ENCODE assay signal across 8 cellular contexts in genomic region chrX:154486052-154486395, GRCh38. TPM values are rescaled to one million over a fixed set of nuclear protein-coding genes. Genes with fewer than 3 reads are reported as not detected.
DNase-seq lines count a peak whose midpoint lies in the region; TF ChIP-seq lines count a peak whose summit lies in the region.

No MANE protein-coding gene starts in this region.

- H3K9me3 Mint-ChIP-seq in CD4-positive, alpha-beta memory T cell: no peaks in the 10 kb centered on the region
- no peaks in the 10 kb centered on the region for H3K9me3 Mint-ChIP-seq in immature natural killer cell

- peak overlapping the region; percentile 85 for H3K4me2 ChIP-seq in Loucy (ENCODE audit: low read depth, low read length, poor library complexity, severe bottlenecking)

- no peak for TF ChIP-seq CTCF in Loucy (conservative IDR thresholded peaks at IDR 0.05; ENCODE audit: low read length)
- no peak for TF ChIP-seq CTCF in ascending aorta (IDR thresholded peaks at IDR 0.05)
- no peak for TF ChIP-seq CTCF in GM13976 (IDR thresholded peaks at IDR 0.05; ENCODE audit: borderline replicate concordance, control extremely low read depth, extremely low read depth, insufficient read depth, missing control alignments)

- no peaks in the 10 kb centered on the region for H3K9me3 ChIP-seq in CD4-positive, alpha-beta memory T cell (ENCODE audit: control insufficient read depth in 1 of 2, low read length in 2 of 2)
- no peaks in the 10 kb centered on the region for H3K9me3 ChIP-seq in Loucy (ENCODE audit: insufficient read depth, low read depth, low read length)
- H3K9me3 ChIP-seq in ascending aorta: no peaks in the 10 kb centered on the region

- H4K20me1 ChIP-seq in Loucy (ENCODE audit: insufficient read depth, low read length, poor library complexity, severe bottlenecking): peaks cover 5% of the 10 kb centered on the region

- CTCF ChIA-PET in CD4-positive, alpha-beta memory T cell (lab: Charles Lee; ENCODE audit: partially characterized antibody): interaction anchor here (3.4 kb wide), 1 partner anchor 41 kb away, joined by 10 read pairs; no protein-coding TSS in a partner anchor

- peak overlapping the region; percentile 62 for H3K27ac ChIP-seq in CD4-positive, alpha-beta memory T cell (ENCODE audit: low read depth, low read length)
- peak overlapping the region; percentile 64 to 67 for H3K27ac ChIP-seq in ascending aorta

- intact Hi-C loops in CD4-positive, alpha-beta memory T cell (cut with micrococcal nuclease): no loop called here
- intact Hi-C loops in ascending aorta (cut with DNase I): loop anchor here (2.0 to 5.0 kb wide), 2 partner anchors 46 to 49 kb away; partner anchors contain the start of gene GDI1

- H3K36me3 Mint-ChIP-seq in CD4-positive, alpha-beta memory T cell: peaks cover 0 to 8% of the 10 kb centered on the region in 2 donors
- H3K36me3 Mint-ChIP-seq in immature natural killer cell: no peaks in the 10 kb centered on the region

- H3K36me3 ChIP-seq in CD4-positive, alpha-beta memory T cell (ENCODE audit: insufficient read depth, low read length): no peaks in the 10 kb centered on the region
- H3K36me3 ChIP-seq in Loucy (ENCODE audit: insufficient read depth, low read length) (no peaks in the 10 kb centered on the region), ascending aorta (peaks cover 0 to 6% of the 10 kb centered on the region in 2 donors)

- H3F3A ChIP-seq in Loucy (ENCODE audit: low read depth): no peaks in the 10 kb centered on the region

- H3K4me3 ChIP-seq in CD4-positive, alpha-beta memory T cell (ENCODE audit: low read length in 2 of 2): peak overlapping the region in 1 of 2 donors; percentile 47
- H3K4me3 ChIP-seq in Loucy (ENCODE audit: low read length, poor library complexity, severe bottlenecking): peak overlapping the region; percentile 79
- peak overlapping the region; percentile 64 to 81 for H3K4me3 ChIP-seq in ascending aorta

- no peaks in the 10 kb centered on the region for H3K9me2 ChIP-seq in Loucy (replicated peaks; ENCODE audit: low read depth, low read length)

- peaks cover 5 to 45% (median 16%) of the 10 kb centered on the region in 4 donors for H3K4me1 Mint-ChIP-seq in CD4-positive, alpha-beta memory T cell
- peaks cover 22 to 28% of the 10 kb centered on the region in 2 donors for H3K4me1 Mint-ChIP-seq in immature natural killer cell

- H3K4me1 ChIP-seq in CD4-positive, alpha-beta memory T cell (ENCODE audit: insufficient read depth, low read length): peaks cover 44% of the 10 kb centered on the region
- H3K4me1 ChIP-seq in Loucy (ENCODE audit: insufficient read depth, low read length, poor library complexity, severe bottlenecking) (no peaks in the 10 kb centered on the region), ascending aorta (peaks cover 0 to 11% of the 10 kb centered on the region in 2 donors)

- H3K27ac Mint-ChIP-seq in CD4-positive, alpha-beta memory T cell: no peak overlapping the region
- no peak overlapping the region for H3K27ac Mint-ChIP-seq in immature natural killer cell

- no peaks in the 10 kb centered on the region for H3K27me3 Mint-ChIP-seq in CD4-positive, alpha-beta memory T cell
- peaks cover 3 to 12% (median 6%) of the 10 kb centered on the region in 3 donors for H3K27me3 Mint-ChIP-seq in immature natural killer cell (ENCODE audit: low read depth in 3 of 3)

- in situ Hi-C loops in GM13976 (cut with MboI; ENCODE audit: low sequenced_read_pairs, unreplicated experiment): no loop called here

- H3K4me3 Mint-ChIP-seq in CD4-positive, alpha-beta memory T cell: peak overlapping the region in 3 of 8 donors; percentile 36 to 66 (median 47)
- H3K4me3 Mint-ChIP-seq in immature natural killer cell: peak overlapping the region in 1 of 5 donors; percentile 66

- POLR2A ChIA-PET in CD4-positive, alpha-beta memory T cell (lab: Charles Lee; ENCODE audit: partially characterized antibody): interaction anchor here (1.0 to 8.9 kb wide), 16 partner anchors 9 to 515 kb away, joined by 3 to 111 read pairs (median 6); partner anchors contain the start of genes ATP6AP1, FAM3A, G6PD and HCFC1

- no peaks in the 10 kb centered on the region for H3K27me3 ChIP-seq in CD4-positive, alpha-beta memory T cell (ENCODE audit: insufficient read depth, low read length)
- no peaks in the 10 kb centered on the region for H3K27me3 ChIP-seq in Loucy (ENCODE audit: insufficient read depth, low read length, poor library complexity, severe bottlenecking)
- H3K27me3 ChIP-seq in ascending aorta: no peaks in the 10 kb centered on the region

- H2AFZ ChIP-seq in Loucy (ENCODE audit: low read length): no peak overlapping the region; the same call in 1 of the 2 replicates

- peak; percentile 29 to 54 (median 35) for DNase-seq in CD4-positive, alpha-beta memory T cell
- DNase-seq in ascending aorta (ENCODE audit: low spot score in 2 of 2): no peak
- DNase-seq in immature natural killer cell: peak; percentile 51 to 56 (median 55)
- DNase-seq in stimulated activated CD8-positive, alpha-beta memory T cell treated with anti-CD3 and anti-CD28 coated beads, Interleukin-4, amount 100 ng/mL, for 48 hours: peak; percentile 44
- DNase-seq in inferior parietal cortex (ENCODE audit: extremely low spot score): no peak
- no peak for DNase-seq in GM13976 (ENCODE audit: low spot score)
- no peak for DNase-seq in NCI-H1436 (lab: John Stamatoyannopoulos, UW)

- H3K9ac ChIP-seq in Loucy (ENCODE audit: low read depth, low read length, poor library complexity, severe bottlenecking): peak overlapping the region; percentile 85

- H3K79me2 ChIP-seq in Loucy (ENCODE audit: insufficient read depth, low read length): peaks cover 44% of the 10 kb centered on the region

RNA-seq across cellular contexts. Expression of gene UBL4A, which starts 0.4 kb away (rescaled TPM):
- 10 to 100 TPM; 33.2 to 41.3 TPM for total RNA-seq in CD4-positive, alpha-beta memory T cell
- polyA plus RNA-seq in CD4-positive, alpha-beta memory T cell: 10 to 100 TPM; 56.9 to 66.8 TPM
- total RNA-seq in ascending aorta: 127 TPM
- 10 to 100 TPM; 56.3 to 68.9 (median 61.2) TPM for polyA plus RNA-seq in immature natural killer cell

RNA-seq across cellular contexts. Expression of gene SLC10A3, which starts 4.4 kb away (rescaled TPM):
- total RNA-seq in CD4-positive, alpha-beta memory T cell: 10 to 100 TPM; 22.5 to 23.7 TPM
- 10 to 100 TPM; 61.4 to 62.3 TPM for polyA plus RNA-seq in CD4-positive, alpha-beta memory T cell
- 66.2 TPM for total RNA-seq in ascending aorta
- polyA plus RNA-seq in immature natural killer cell: 100 to 1,000 TPM in 1 of 3 donors, 10 to 100 TPM in 2; 53.1 to 110 (median 91.1) TPM

RNA-seq across cellular contexts. Expression of gene LAGE3, which starts 6.9 kb away (rescaled TPM):
- 10 to 100 TPM; 18.5 to 19.3 TPM for total RNA-seq in CD4-positive, alpha-beta memory T cell
- polyA plus RNA-seq in CD4-positive, alpha-beta memory T cell: 10 to 100 TPM; 46.0 to 58.0 TPM
- total RNA-seq in ascending aorta: 52.0 TPM
- 10 to 100 TPM; 30.5 to 65.0 (median 52.4) TPM for polyA plus RNA-seq in immature natural killer cell

RNA-seq across cellular contexts. Expression of gene PLXNA3, which starts 27.9 kb away (rescaled TPM):
- 10 to 100 TPM; 78.8 to 90.3 TPM for total RNA-seq in CD4-positive, alpha-beta memory T cell
- polyA plus RNA-seq in CD4-positive, alpha-beta memory T cell: 1 to 10 TPM in 1 of 2 donors, under 1 TPM in 1; 0.29 to 1.2 TPM
- total RNA-seq in ascending aorta: 10.0 TPM
- 1 to 10 TPM in 1 of 3 donors, under 1 TPM in 1, not detected in 1; 0.20 to 1.4 TPM for polyA plus RNA-seq in immature natural killer cell

RNA-seq across cellular contexts. Expression of gene FAM3A, which starts 30.0 kb away (rescaled TPM):
- 10 to 100 TPM; 51.0 to 51.8 TPM for total RNA-seq in CD4-positive, alpha-beta memory T cell
- 10 to 100 TPM; 18.4 to 20.2 TPM for polyA plus RNA-seq in CD4-positive, alpha-beta memory T cell
- total RNA-seq in ascending aorta: 69.9 TPM
- polyA plus RNA-seq in immature natural killer cell: 10 to 100 TPM; 27.1 to 31.3 (median 30.1) TPM

Comparison
In these comparisons a context has a peak if more than half of its experiments do, and no peak if none do; other contexts are left out.
1. DNase-seq: peak in CD4-positive, alpha-beta memory T cell (5 of 5), immature natural killer cell (3 of 3) and stimulated activated CD8-positive, alpha-beta memory T cell treated with anti-CD3 and anti-CD28 coated beads, Interleukin-4, amount 100 ng/mL, for 48 hours (single experiment); none in ascending aorta (0 of 2), inferior parietal cortex (single experiment), GM13976 (single experiment) and NCI-H1436 (single experiment).